26 cellular contexts compared by ENCODE assay signal in the genomic region with DNA sequence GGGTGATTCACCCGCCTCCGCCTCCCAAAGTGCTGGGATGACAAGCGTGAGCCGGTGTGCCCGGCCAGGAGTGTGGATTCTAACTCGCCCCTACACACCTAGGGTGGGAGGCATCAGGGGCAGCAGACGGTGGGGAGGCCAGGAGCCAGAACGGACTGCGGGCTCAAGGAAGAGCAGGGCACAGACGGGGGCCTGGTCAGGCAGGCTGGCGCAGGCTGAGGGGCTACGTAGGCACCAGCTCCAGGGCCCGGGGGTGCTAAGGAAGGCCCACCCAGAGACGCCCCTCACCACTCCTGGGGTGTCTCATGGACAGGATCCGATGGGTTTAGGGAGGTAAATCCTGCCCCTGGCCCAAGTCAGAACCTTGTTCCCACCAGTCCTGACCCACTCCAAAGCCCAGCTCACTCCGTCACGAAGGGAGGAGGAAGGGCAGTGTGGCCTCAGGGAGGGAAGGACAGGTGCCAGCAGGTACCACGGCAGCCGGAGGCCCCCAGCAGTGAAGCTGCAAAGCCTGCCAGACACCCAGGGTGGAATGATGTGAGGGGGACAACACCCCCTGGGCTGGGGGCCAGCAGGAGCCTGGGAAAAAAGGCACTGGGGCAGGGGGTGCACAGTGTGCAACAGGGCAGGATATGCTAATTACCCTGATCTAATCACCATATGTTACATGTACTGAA.
DNase-seq lines count a peak whose midpoint lies in the region; ATAC-seq, FAIRE-seq and TF ChIP-seq lines count a peak whose summit lies in the region.
"Had no signal": no experiment of that assay in that cellular context is flagged by ENCODE, and none has a peak within 500 bp of the region (broad histone marks: within the 10 kb centered on the region; RNA-seq: fewer than 3 reads in every experiment).

No MANE protein-coding gene starts in this region.

- no peak overlapping the region for H3K4me3 ChIP-seq in CD4-positive, CD25-positive, alpha-beta regulatory T cell (ENCODE audit: low read depth, low read length)
- no peak overlapping the region for H3K4me3 ChIP-seq in hepatocyte
- H3K4me3 ChIP-seq: A549, dorsolateral prefrontal cortex, GM23338, ovary, SK-N-MC had no signal

- H3K36me3 ChIP-seq in CD4-positive, CD25-positive, alpha-beta regulatory T cell (ENCODE audit: control insufficient read depth, insufficient read depth, low read length), result no peaks in the 10 kb centered on the region
- H3K36me3 ChIP-seq in hepatocyte (replicated peaks; ENCODE audit: insufficient read depth, low read depth), result no peaks in the 10 kb centered on the region
- H3K36me3 ChIP-seq: ovary had no signal

- no peak for TF ChIP-seq CTCF in activated CD8-positive, alpha-beta T cell treated with anti-CD3 and anti-CD28 coated beads for 36 hours (IDR thresholded peaks at IDR 0.05)
- no peak for TF ChIP-seq CTCF in brain (conservative IDR thresholded peaks at IDR 0.05)
- no peak for TF ChIP-seq CTCF in neural crest cell (conservative IDR thresholded peaks at IDR 0.05)
- TF ChIP-seq CTCF in omental fat pad (IDR thresholded peaks at IDR 0.05), result no peak
- TF ChIP-seq CTCF in hepatocyte (IDR thresholded peaks at IDR 0.05; ENCODE audit: poor library complexity), result no peak

- no peak for DNase-seq in activated CD8-positive, alpha-beta T cell treated with anti-CD3 and anti-CD28 coated beads, Interleukin-2, amount 10 ng/mL, durations not matched to agents 7 days and 5 days
- DNase-seq in activated CD8-positive, alpha-beta T cell treated with anti-CD3 and anti-CD28 coated beads for 36 hours, result no peak
- no peak for DNase-seq in CD4-positive, CD25-positive, alpha-beta regulatory T cell
- DNase-seq in neural crest cell (ENCODE audit: low read depth, low spot score) (no peak), omental fat pad (ENCODE audit: low spot score) (no peak), GM19239 (ENCODE audit: insufficient read length, low spot score) (no peak), hepatocyte (ENCODE audit: low spot score) (no peak)
- DNase-seq: activated CD4-positive, alpha-beta T cell treated with anti-CD3 and anti-CD28 coated beads, Interleukin-2, amount 50 U/mL, for 48 hours; activated gamma-delta T cell treated with Interleukin-2 at 50 U/mL for 16 hours; anterior cingulate cortex; C1 segment of cervical spinal cord; central memory CD4-positive, alpha-beta T cell; NCI-H1105; NCI-H2107; NCI-H510A; stimulated activated CD4-positive, alpha-beta T cell treated with anti-CD3 and anti-CD28 coated beads, Interleukin-15, amount 100 ng/mL, for 24 hours had no signal

- POLR2A ChIA-PET in activated CD8-positive, alpha-beta T cell treated with anti-CD3 and anti-CD28 coated beads, Interleukin-2, amount 10 ng/mL, durations not matched to agents 7 days and 5 days (lab: Charles Lee), result no interaction called here
- POLR2A ChIA-PET in activated CD8-positive, alpha-beta T cell treated with anti-CD3 and anti-CD28 coated beads for 36 hours (lab: Charles Lee), result no interaction called here

- WGBS in hepatocyte (ENCODE audit: low lambda C conversion rate, missing lambda C conversion rate), result 91% methylated on average over 18 of the region's 19 CpGs

- peaks cover 16% of the 10 kb centered on the region for H3K36me3 Mint-ChIP-seq in activated CD8-positive, alpha-beta T cell treated with anti-CD3 and anti-CD28 coated beads, Interleukin-2, amount 10 ng/mL, durations not matched to agents 7 days and 5 days (ENCODE audit: low read depth)
- peaks cover 8% of the 10 kb centered on the region for H3K36me3 Mint-ChIP-seq in activated CD8-positive, alpha-beta T cell treated with anti-CD3 and anti-CD28 coated beads for 36 hours (ENCODE audit: low read depth)
- peaks cover 7% of the 10 kb centered on the region for H3K36me3 Mint-ChIP-seq in CD4-positive, CD25-positive, alpha-beta regulatory T cell
- H3K36me3 Mint-ChIP-seq in brain (peaks cover 20% of the 10 kb centered on the region), neural crest cell (ENCODE audit: low read depth) (peaks cover 19% of the 10 kb centered on the region)

- no peak overlapping the region for H3K27ac ChIP-seq in CD4-positive, CD25-positive, alpha-beta regulatory T cell (ENCODE audit: insufficient read depth, low read length, poor library complexity, severe bottlenecking)
- H3K27ac ChIP-seq in hepatocyte, result no peak overlapping the region
- H3K27ac ChIP-seq: A549, dorsolateral prefrontal cortex, epithelial cell of prostate, ovary, SK-N-MC, VCaP had no signal

- H3K9me3 Mint-ChIP-seq in activated CD8-positive, alpha-beta T cell treated with anti-CD3 and anti-CD28 coated beads, Interleukin-2, amount 10 ng/mL, durations not matched to agents 7 days and 5 days (ENCODE audit: insufficient read depth), result no peaks in the 10 kb centered on the region
- H3K9me3 Mint-ChIP-seq in activated CD8-positive, alpha-beta T cell treated with anti-CD3 and anti-CD28 coated beads for 36 hours, result no peaks in the 10 kb centered on the region
- no peaks in the 10 kb centered on the region for H3K9me3 Mint-ChIP-seq in CD4-positive, CD25-positive, alpha-beta regulatory T cell
- peaks cover 0 to 4% (median 0%) of the 10 kb centered on the region in 5 experiments for H3K9me3 Mint-ChIP-seq in brain
- H3K9me3 Mint-ChIP-seq in neural crest cell, result no peaks in the 10 kb centered on the region

- H4K20me1 ChIP-seq in hepatocyte (ENCODE audit: insufficient read depth, poor library complexity, severe bottlenecking), result no peaks in the 10 kb centered on the region

- no peak overlapping the region for H3K4me3 Mint-ChIP-seq in activated CD8-positive, alpha-beta T cell treated with anti-CD3 and anti-CD28 coated beads, Interleukin-2, amount 10 ng/mL, durations not matched to agents 7 days and 5 days
- H3K4me3 Mint-ChIP-seq in activated CD8-positive, alpha-beta T cell treated with anti-CD3 and anti-CD28 coated beads for 36 hours, result no peak overlapping the region
- H3K4me3 Mint-ChIP-seq in CD4-positive, CD25-positive, alpha-beta regulatory T cell, result no peak overlapping the region
- H3K4me3 Mint-ChIP-seq in brain (no peak overlapping the region), neural crest cell (no peak overlapping the region)
- H3K4me3 Mint-ChIP-seq: GM23338 had no signal

- H3K27me3 Mint-ChIP-seq in activated CD8-positive, alpha-beta T cell treated with anti-CD3 and anti-CD28 coated beads, Interleukin-2, amount 10 ng/mL, durations not matched to agents 7 days and 5 days (ENCODE audit: low read depth), result no peaks in the 10 kb centered on the region
- H3K27me3 Mint-ChIP-seq in activated CD8-positive, alpha-beta T cell treated with anti-CD3 and anti-CD28 coated beads for 36 hours, result no peaks in the 10 kb centered on the region
- no peaks in the 10 kb centered on the region for H3K27me3 Mint-ChIP-seq in CD4-positive, CD25-positive, alpha-beta regulatory T cell
- H3K27me3 Mint-ChIP-seq in brain, result no peaks in the 10 kb centered on the region
- H3K27me3 Mint-ChIP-seq in neural crest cell (ENCODE audit: low read depth), result no peaks in the 10 kb centered on the region
- H3K27me3 Mint-ChIP-seq: T-helper 17 cell had no signal

- intact Hi-C loops in activated CD8-positive, alpha-beta T cell treated with anti-CD3 and anti-CD28 coated beads for 36 hours (cut with micrococcal nuclease), result no loop called here

- no peaks in the 10 kb centered on the region for H3K27me3 ChIP-seq in CD4-positive, CD25-positive, alpha-beta regulatory T cell (ENCODE audit: control insufficient read depth, insufficient read depth, low read length)
- H3K27me3 ChIP-seq in hepatocyte, result no peaks in the 10 kb centered on the region
- H3K27me3 ChIP-seq: dorsolateral prefrontal cortex, ovary had no signal

- H3K9me3 ChIP-seq in CD4-positive, CD25-positive, alpha-beta regulatory T cell (ENCODE audit: control insufficient read depth in 2 of 2, low read length in 2 of 2), result no peaks in the 10 kb centered on the region
- no peaks in the 10 kb centered on the region for H3K9me3 ChIP-seq in hepatocyte (ENCODE audit: low read depth)
- H3K9me3 ChIP-seq: A549, ovary had no signal

- no peak overlapping the region for H3K4me2 ChIP-seq in hepatocyte
- H3K4me2 ChIP-seq: A549, GM23338 had no signal

- H2AFZ ChIP-seq in hepatocyte, result no peak overlapping the region
- H2AFZ ChIP-seq: GM23338 had no signal

- H3K9me2 ChIP-seq in hepatocyte (replicated peaks; ENCODE audit: insufficient read depth), result no peaks in the 10 kb centered on the region

- peak overlapping the region; percentile 49 for H3K27ac Mint-ChIP-seq in activated CD8-positive, alpha-beta T cell treated with anti-CD3 and anti-CD28 coated beads, Interleukin-2, amount 10 ng/mL, durations not matched to agents 7 days and 5 days
- no peak overlapping the region for H3K27ac Mint-ChIP-seq in activated CD8-positive, alpha-beta T cell treated with anti-CD3 and anti-CD28 coated beads for 36 hours
- peak overlapping the region in 2 of 3 donors; percentile 51 to 60 for H3K27ac Mint-ChIP-seq in CD4-positive, CD25-positive, alpha-beta regulatory T cell
- H3K27ac Mint-ChIP-seq in brain (peak overlapping the region in 3 of 5 experiments; percentile 65 to 86 (median 82)), neural crest cell (ENCODE audit: unreplicated experiment) (peak overlapping the region; percentile 67)
- H3K27ac Mint-ChIP-seq: T-helper 17 cell had no signal

- H3K4me1 ChIP-seq in CD4-positive, CD25-positive, alpha-beta regulatory T cell (ENCODE audit: control insufficient read depth, insufficient read depth, low read length, poor library complexity, severe bottlenecking), result peaks cover 8% of the 10 kb centered on the region
- no peaks in the 10 kb centered on the region for H3K4me1 ChIP-seq in hepatocyte (ENCODE audit: insufficient read depth)
- H3K4me1 ChIP-seq: A549 had no signal

- FAIRE-seq in GM19239 (lab: Jason Lieb, UNC), result no peak
- FAIRE-seq: A549 had no signal

- no peaks in the 10 kb centered on the region for H3K79me2 ChIP-seq in hepatocyte

- H3K4me1 Mint-ChIP-seq in activated CD8-positive, alpha-beta T cell treated with anti-CD3 and anti-CD28 coated beads, Interleukin-2, amount 10 ng/mL, durations not matched to agents 7 days and 5 days (ENCODE audit: low read depth), result peaks cover 19% of the 10 kb centered on the region
- peaks cover 8% of the 10 kb centered on the region for H3K4me1 Mint-ChIP-seq in activated CD8-positive, alpha-beta T cell treated with anti-CD3 and anti-CD28 coated beads for 36 hours (ENCODE audit: low read depth)
- peaks cover 5 to 26% (median 17%) of the 10 kb centered on the region in 4 donors for H3K4me1 Mint-ChIP-seq in CD4-positive, CD25-positive, alpha-beta regulatory T cell
- H3K4me1 Mint-ChIP-seq in brain (peaks cover 10% of the 10 kb centered on the region), neural crest cell (no peaks in the 10 kb centered on the region)
- H3K4me1 Mint-ChIP-seq: GM23338 had no signal

- ATAC-seq in activated CD8-positive, alpha-beta T cell treated with anti-CD3 and anti-CD28 coated beads, Interleukin-2, amount 10 ng/mL, durations not matched to agents 7 days and 5 days, result no peak
- ATAC-seq in activated CD8-positive, alpha-beta T cell treated with anti-CD3 and anti-CD28 coated beads for 36 hours, result no peak
- ATAC-seq in CD4-positive, CD25-positive, alpha-beta regulatory T cell (ENCODE audit: low read depth in 2 of 2), result no peak
- no peak for ATAC-seq in omental fat pad (ENCODE audit: low FRiP score)
- ATAC-seq: A549, sciatic nerve, T-helper 17 cell had no signal

- CTCF ChIA-PET in activated CD8-positive, alpha-beta T cell treated with anti-CD3 and anti-CD28 coated beads, Interleukin-2, amount 10 ng/mL, durations not matched to agents 7 days and 5 days (lab: Charles Lee), result no interaction called here
- CTCF ChIA-PET in activated CD8-positive, alpha-beta T cell treated with anti-CD3 and anti-CD28 coated beads for 36 hours (lab: Charles Lee), result no interaction called here
